In genomic region chr5:170522211-170523128, GRCh38 we compare ENCODE assay signal across 11 cellular contexts. TPM values are rescaled to one million over a fixed set of nuclear protein-coding genes. Genes with fewer than 3 reads are reported as not detected.
A peak's percentile ranks its signal among the peaks of the same experiment; 100 is the strongest.
DNase-seq lines count a peak whose midpoint lies in the region; ATAC-seq and TF ChIP-seq lines count a peak whose summit lies in the region.
"Had no signal": no experiment of that assay in that cellular context is flagged by ENCODE, and none has a peak within 500 bp of the region (broad histone marks: within the 10 kb centered on the region; RNA-seq: fewer than 3 reads in every experiment).

No MANE protein-coding gene starts in this region.

- DNase-seq in GM03348 (ENCODE audit: low spot score): peak; percentile 66
- DNase-seq in NCI-H2171 (lab: John Stamatoyannopoulos, UW): peak; percentile 17
- DNase-seq in MCF 10A (ENCODE audit: unreplicated experiment): peak; percentile 90
- no peak for DNase-seq in activated CD4-positive, alpha-beta T cell treated with anti-CD3 and anti-CD28 coated beads for 36 hours
- DNase-seq in tibial artery: no peak
- no peak for DNase-seq in Calu3
- DNase-seq in GM19238 (ENCODE audit: insufficient read length, low spot score): no peak
- DNase-seq: activated CD8-positive, alpha-beta T cell treated with anti-CD3 and anti-CD28 coated beads for 36 hours; naive thymus-derived CD8-positive, alpha-beta T cell; NCI-H1436 treated with DMSO at 0.1 percent for 48 hours had no signal

- H3K4me2 ChIP-seq in neural cell (ENCODE audit: low read length): no peak overlapping the region

- POLR2A ChIA-PET in MCF 10A (lab: Yijun Ruan, JAX): interaction anchor here (0.8 to 2.5 kb wide), 9 partner anchors 12 to 1898 kb away, joined by 3 to 10 read pairs (median 4); no protein-coding TSS in a partner anchor
- POLR2A ChIA-PET in activated CD4-positive, alpha-beta T cell treated with anti-CD3 and anti-CD28 coated beads for 36 hours (lab: Charles Lee): no interaction called here

- CTCF ChIA-PET in MCF 10A (lab: Yijun Ruan, JAX) (interaction anchor here (0.6 to 2.0 kb wide), 11 partner anchors 13 to 255 kb away, joined by 3 to 7 read pairs (median 3); no protein-coding TSS in a partner anchor), Calu3 (lab: Charles Lee) (no interaction called here)
- CTCF ChIA-PET in activated CD4-positive, alpha-beta T cell treated with anti-CD3 and anti-CD28 coated beads for 36 hours (lab: Charles Lee): interaction anchor here (0.8 kb wide), 1 partner anchor 110 kb away, joined by 4 read pairs; no protein-coding TSS in a partner anchor

- H3K9me3 Mint-ChIP-seq in MCF 10A (ENCODE audit: unreplicated experiment) (no peaks in the 10 kb centered on the region), Calu3 (ENCODE audit: low read depth, unreplicated experiment) (no peaks in the 10 kb centered on the region)
- H3K9me3 Mint-ChIP-seq in activated CD4-positive, alpha-beta T cell treated with anti-CD3 and anti-CD28 coated beads for 36 hours (ENCODE audit: low read depth): no peaks in the 10 kb centered on the region
- H3K9me3 Mint-ChIP-seq: activated CD8-positive, alpha-beta T cell treated with anti-CD3 and anti-CD28 coated beads for 36 hours had no signal

- no peaks in the 10 kb centered on the region for H3K27me3 ChIP-seq in neural cell (ENCODE audit: insufficient read depth, low read depth, low read length)
- peaks cover 0 to 18% of the 10 kb centered on the region in 2 donors for H3K27me3 ChIP-seq in tibial artery

- TF ChIP-seq EP300 in neural cell (conservative IDR thresholded peaks at IDR 0.05; ENCODE audit: poor library complexity, severe bottlenecking): no peak

- H3K27me3 Mint-ChIP-seq in MCF 10A (ENCODE audit: insufficient read depth, unreplicated experiment) (peaks cover 27% of the 10 kb centered on the region), Calu3 (ENCODE audit: unreplicated experiment) (peaks cover 36% of the 10 kb centered on the region)
- peaks cover 15% of the 10 kb centered on the region for H3K27me3 Mint-ChIP-seq in activated CD4-positive, alpha-beta T cell treated with anti-CD3 and anti-CD28 coated beads for 36 hours

- H3K27ac ChIP-seq in neural cell (ENCODE audit: low read length) (peak overlapping the region; percentile 28), tibial artery (no peak overlapping the region)

- no peaks in the 10 kb centered on the region for H3K9me3 ChIP-seq in neural cell (ENCODE audit: low read length)
- H3K9me3 ChIP-seq in tibial artery: no peaks in the 10 kb centered on the region

- no peak for TF ChIP-seq RAD21 in neural cell (conservative IDR thresholded peaks at IDR 0.05)

- H3K4me3 Mint-ChIP-seq in MCF 10A (ENCODE audit: unreplicated experiment) (no peak overlapping the region), Calu3 (ENCODE audit: low read depth, unreplicated experiment) (no peak overlapping the region)
- H3K4me3 Mint-ChIP-seq in activated CD4-positive, alpha-beta T cell treated with anti-CD3 and anti-CD28 coated beads for 36 hours: no peak overlapping the region
- H3K4me3 Mint-ChIP-seq: activated CD8-positive, alpha-beta T cell treated with anti-CD3 and anti-CD28 coated beads for 36 hours; naive thymus-derived CD8-positive, alpha-beta T cell had no signal

- peak overlapping the region; percentile 19 for H3K9ac ChIP-seq in neural cell (ENCODE audit: low read length)

- H3K4me1 Mint-ChIP-seq in MCF 10A (ENCODE audit: insufficient read depth, unreplicated experiment): peaks cover 27% of the 10 kb centered on the region
- H3K4me1 Mint-ChIP-seq in activated CD4-positive, alpha-beta T cell treated with anti-CD3 and anti-CD28 coated beads for 36 hours: no peaks in the 10 kb centered on the region
- H3K4me1 Mint-ChIP-seq in Calu3 (ENCODE audit: low read depth, unreplicated experiment): peaks cover 18% of the 10 kb centered on the region

- H3K79me2 ChIP-seq in neural cell (replicated peaks; ENCODE audit: insufficient read depth, low read length): no peaks in the 10 kb centered on the region

- TF ChIP-seq CTCF in MCF 10A (IDR thresholded peaks at IDR 0.05; ENCODE audit: unreplicated experiment) (no peak), neural cell (IDR thresholded peaks at IDR 0.05; ENCODE audit: poor library complexity, severe bottlenecking) (no peak), tibial artery (IDR thresholded peaks at IDR 0.05) (no peak), Calu3 (IDR thresholded peaks at IDR 0.05; ENCODE audit: unreplicated experiment) (no peak)

- peaks cover 0 to 12% (median 0%) of the 10 kb centered on the region in 4 donors for H3K4me1 ChIP-seq in tibial artery

- BruUV-seq in MCF 10A (replicated peaks; lab: Mats Ljungman, UMichigan) (no TSS peak), Calu3 (replicated peaks; lab: Mats Ljungman, UMichigan) (no TSS peak)

- H3K4me3 ChIP-seq in neural cell (ENCODE audit: low read length) (no peak overlapping the region), tibial artery (no peak overlapping the region)

- intact Hi-C loops in MCF 10A (cut with micrococcal nuclease): loop anchor here (2.0 kb wide), 2 partner anchors 38 to 70 kb away; no protein-coding TSS in a partner anchor
- intact Hi-C loops in activated CD4-positive, alpha-beta T cell treated with anti-CD3 and anti-CD28 coated beads for 36 hours (cut with DNase I, micrococcal nuclease): no loop called here
- intact Hi-C loops in tibial artery (cut with DNase I; ENCODE audit: low total_unique reads): no loop called here
- intact Hi-C loops in Calu3 (cut with micrococcal nuclease; ENCODE audit: unreplicated experiment): no loop called here

- H3K36me3 ChIP-seq in neural cell (ENCODE audit: insufficient read depth, low read length): no peaks in the 10 kb centered on the region
- H3K36me3 ChIP-seq in tibial artery: no peaks in the 10 kb centered on the region

- H3F3A ChIP-seq in neural cell (ENCODE audit: insufficient read depth, low read length, poor library complexity, severe bottlenecking): no peaks in the 10 kb centered on the region

- no peak overlapping the region for H2AFZ ChIP-seq in neural cell (ENCODE audit: low read depth, low read length)

- no peaks in the 10 kb centered on the region for H3K36me3 Mint-ChIP-seq in MCF 10A (ENCODE audit: insufficient read depth, unreplicated experiment)
- H3K36me3 Mint-ChIP-seq in activated CD4-positive, alpha-beta T cell treated with anti-CD3 and anti-CD28 coated beads for 36 hours (ENCODE audit: low read depth): no peaks in the 10 kb centered on the region
- no peaks in the 10 kb centered on the region for H3K36me3 Mint-ChIP-seq in Calu3 (ENCODE audit: insufficient read depth, unreplicated experiment)
- H3K36me3 Mint-ChIP-seq: naive thymus-derived CD8-positive, alpha-beta T cell had no signal

- no peak for ATAC-seq in activated CD4-positive, alpha-beta T cell treated with anti-CD3 and anti-CD28 coated beads for 36 hours
- ATAC-seq: activated CD8-positive, alpha-beta T cell treated with anti-CD3 and anti-CD28 coated beads for 36 hours; naive thymus-derived CD8-positive, alpha-beta T cell had no signal

- H3K9me2 ChIP-seq in neural cell (ENCODE audit: insufficient read depth, low read length): no peaks in the 10 kb centered on the region

- H4K20me1 ChIP-seq in neural cell (ENCODE audit: insufficient read depth): no peaks in the 10 kb centered on the region

- H3K27ac Mint-ChIP-seq in MCF 10A (ENCODE audit: low read depth, unreplicated experiment) (no peak overlapping the region), Calu3 (ENCODE audit: unreplicated experiment) (no peak overlapping the region)
- no peak overlapping the region for H3K27ac Mint-ChIP-seq in activated CD4-positive, alpha-beta T cell treated with anti-CD3 and anti-CD28 coated beads for 36 hours
- H3K27ac Mint-ChIP-seq: activated CD8-positive, alpha-beta T cell treated with anti-CD3 and anti-CD28 coated beads for 36 hours had no signal

TF ChIP-seq in neural cell, 6 proteins besides CTCF, POLR2A, EP300 and RAD21:
- TF ChIP-seq, protein P1, sequence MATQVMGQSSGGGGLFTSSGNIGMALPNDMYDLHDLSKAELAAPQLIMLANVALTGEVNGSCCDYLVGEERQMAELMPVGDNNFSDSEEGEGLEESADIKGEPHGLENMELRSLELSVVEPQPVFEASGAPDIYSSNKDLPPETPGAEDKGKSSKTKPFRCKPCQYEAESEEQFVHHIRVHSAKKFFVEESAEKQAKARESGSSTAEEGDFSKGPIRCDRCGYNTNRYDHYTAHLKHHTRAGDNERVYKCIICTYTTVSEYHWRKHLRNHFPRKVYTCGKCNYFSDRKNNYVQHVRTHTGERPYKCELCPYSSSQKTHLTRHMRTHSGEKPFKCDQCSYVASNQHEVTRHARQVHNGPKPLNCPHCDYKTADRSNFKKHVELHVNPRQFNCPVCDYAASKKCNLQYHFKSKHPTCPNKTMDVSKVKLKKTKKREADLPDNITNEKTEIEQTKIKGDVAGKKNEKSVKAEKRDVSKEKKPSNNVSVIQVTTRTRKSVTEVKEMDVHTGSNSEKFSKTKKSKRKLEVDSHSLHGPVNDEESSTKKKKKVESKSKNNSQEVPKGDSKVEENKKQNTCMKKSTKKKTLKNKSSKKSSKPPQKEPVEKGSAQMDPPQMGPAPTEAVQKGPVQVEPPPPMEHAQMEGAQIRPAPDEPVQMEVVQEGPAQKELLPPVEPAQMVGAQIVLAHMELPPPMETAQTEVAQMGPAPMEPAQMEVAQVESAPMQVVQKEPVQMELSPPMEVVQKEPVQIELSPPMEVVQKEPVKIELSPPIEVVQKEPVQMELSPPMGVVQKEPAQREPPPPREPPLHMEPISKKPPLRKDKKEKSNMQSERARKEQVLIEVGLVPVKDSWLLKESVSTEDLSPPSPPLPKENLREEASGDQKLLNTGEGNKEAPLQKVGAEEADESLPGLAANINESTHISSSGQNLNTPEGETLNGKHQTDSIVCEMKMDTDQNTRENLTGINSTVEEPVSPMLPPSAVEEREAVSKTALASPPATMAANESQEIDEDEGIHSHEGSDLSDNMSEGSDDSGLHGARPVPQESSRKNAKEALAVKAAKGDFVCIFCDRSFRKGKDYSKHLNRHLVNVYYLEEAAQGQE (IDR thresholded peaks at IDR 0.05; ENCODE audit: borderline replicate concordance): peak; percentile 46
- TF ChIP-seq POLR2AphosphoS5 (IDR thresholded peaks at IDR 0.05): peak; percentile 10
- TF ChIP-seq TAF1 (IDR thresholded peaks at IDR 0.05; ENCODE audit: low read depth): no peak
- no peak for TF ChIP-seq SMC3 (conservative IDR thresholded peaks at IDR 0.05; ENCODE audit: poor library complexity)
- TF ChIP-seq MXI1 (conservative IDR thresholded peaks at IDR 0.05; ENCODE audit: poor library complexity, severe bottlenecking): no peak

RNA-seq across cellular contexts. Expression of gene KCNIP1, which starts 18.6 kb away (rescaled TPM):
- total RNA-seq in MCF 10A (2022) (not detected in 2 replicates), Calu3 (2022) (not detected in 2 replicates)
- polyA plus RNA-seq in neural cell: 13.5 and 13.8 TPM in 2 replicates
- polyA minus RNA-seq in neural cell: 11.9 and 13.7 TPM in 2 replicates
- total RNA-seq in activated CD4-positive, alpha-beta T cell treated with anti-CD3 and anti-CD28 coated beads for 36 hours: not detected
- total RNA-seq: activated CD8-positive, alpha-beta T cell treated with anti-CD3 and anti-CD28 coated beads for 36 hours; naive thymus-derived CD8-positive, alpha-beta T cell had no signal
- polyA plus RNA-seq: naive thymus-derived CD8-positive, alpha-beta T cell had no signal

Comparison
In these comparisons a context has a peak if more than half of its experiments do, and no peak if none do; other contexts are left out.
1. DNase-seq: peak in GM03348 (single experiment), NCI-H2171 (single experiment) and MCF 10A (single experiment); none in activated CD4-positive, alpha-beta T cell treated with anti-CD3 and anti-CD28 coated beads for 36 hours (single experiment), tibial artery (0 of 2), Calu3 (single experiment) and GM19238 (single experiment).